11 cellular contexts compared by ENCODE assay signal in genomic region chr12:1932264-1932777, GRCh38. TPM values are rescaled to one million over a fixed set of nuclear protein-coding genes. Genes with fewer than 3 reads are reported as not detected.
DNase-seq lines count a peak whose midpoint lies in the region; ATAC-seq and TF ChIP-seq lines count a peak whose summit lies in the region.
"Had no signal": no experiment of that assay in that cellular context is flagged by ENCODE, and none has a peak within 500 bp of the region (broad histone marks: within the 10 kb centered on the region; RNA-seq: fewer than 3 reads in every experiment).

No MANE protein-coding gene starts in this region.

- H3K4me1 Mint-ChIP-seq in neural progenitor cell, result peaks cover 48% of the 10 kb centered on the region
- H3K4me1 Mint-ChIP-seq in stimulated activated naive CD8-positive, alpha-beta T cell treated with anti-CD3 and anti-CD28 coated beads, Interleukin-15, amount 100 ng/mL, for 72 hours, result peaks cover 21% of the 10 kb centered on the region

- no peaks in the 10 kb centered on the region for H3K79me2 ChIP-seq in neural progenitor cell (ENCODE audit: low read depth)

- H3K9me3 Mint-ChIP-seq in neural progenitor cell, result no peaks in the 10 kb centered on the region
- no peaks in the 10 kb centered on the region for H3K9me3 Mint-ChIP-seq in stimulated activated naive CD8-positive, alpha-beta T cell treated with anti-CD3 and anti-CD28 coated beads, Interleukin-15, amount 100 ng/mL, for 72 hours
- H3K9me3 Mint-ChIP-seq: dendritic cell treated with granulocyte-macrophage colony-stimulating factor and Interleukin-4, amounts not matched to agents 40 ng/mL and 50 ng/mL, for 4 days had no signal

- H3K36me3 ChIP-seq in neural progenitor cell, result no peaks in the 10 kb centered on the region
- H3K36me3 ChIP-seq: neutrophil had no signal

- no peak overlapping the region for H3K9ac ChIP-seq in neural progenitor cell

- H3F3A ChIP-seq in neural progenitor cell (ENCODE audit: low read depth), result peaks cover 17% of the 10 kb centered on the region

- H3K9me3 ChIP-seq in neural progenitor cell (ENCODE audit: low read depth), result no peaks in the 10 kb centered on the region
- H3K9me3 ChIP-seq: neutrophil had no signal

- H3K4me2 ChIP-seq in neural progenitor cell, result no peak overlapping the region

- H3K4me3 Mint-ChIP-seq in neural progenitor cell, result no peak overlapping the region
- no peak overlapping the region for H3K4me3 Mint-ChIP-seq in stimulated activated naive CD8-positive, alpha-beta T cell treated with anti-CD3 and anti-CD28 coated beads, Interleukin-15, amount 100 ng/mL, for 72 hours
- H3K4me3 Mint-ChIP-seq: dendritic cell treated with granulocyte-macrophage colony-stimulating factor and Interleukin-4, amounts not matched to agents 40 ng/mL and 50 ng/mL, for 4 days had no signal

- H3K27ac ChIP-seq in C4-2B, result peak overlapping the region; percentile 11
- H3K27ac ChIP-seq in neural progenitor cell, result no peak overlapping the region
- H3K27ac ChIP-seq: neutrophil had no signal

- no peak overlapping the region for H3K4me3 ChIP-seq in neural progenitor cell

- H2AFZ ChIP-seq in neural progenitor cell (replicated peaks), result no peak overlapping the region

- H3K4me1 ChIP-seq in neural progenitor cell, result peaks cover 13% of the 10 kb centered on the region

- H4K20me1 ChIP-seq in neural progenitor cell (ENCODE audit: low read depth), result no peaks in the 10 kb centered on the region

- peaks cover 15% of the 10 kb centered on the region for H3K27me3 Mint-ChIP-seq in neural progenitor cell (ENCODE audit: insufficient read depth, low read depth)
- no peaks in the 10 kb centered on the region for H3K27me3 Mint-ChIP-seq in stimulated activated naive CD8-positive, alpha-beta T cell treated with anti-CD3 and anti-CD28 coated beads, Interleukin-15, amount 100 ng/mL, for 72 hours

- TF ChIP-seq CTCF in C4-2B (conservative IDR thresholded peaks at IDR 0.05) (no peak), neural progenitor cell (IDR thresholded peaks at IDR 0.05) (no peak)

- DNase-seq in NCI-H1092 treated with DMSO at 0.1 percent for 48 hours (lab: John Stamatoyannopoulos, UW) (peak; percentile 45), fibroblast of peridontal ligament (ENCODE audit: extremely low read depth) (peak; percentile 49), neural progenitor cell (ENCODE audit: low spot score) (no peak), KG1 (lab: John Stamatoyannopoulos, UW) (no peak)
- no peak for DNase-seq in stimulated activated naive CD8-positive, alpha-beta T cell treated with anti-CD3 and anti-CD28 coated beads, Interleukin-15, amount 100 ng/mL, for 72 hours
- DNase-seq in activated CD4-positive, alpha-beta T cell treated with anti-CD3 and anti-CD28 coated beads, Interleukin-2, amount 50 U/mL, for 48 hours, result no peak
- DNase-seq: MM.1S had no signal

- no peaks in the 10 kb centered on the region for H3K36me3 Mint-ChIP-seq in neural progenitor cell

- H3K27ac Mint-ChIP-seq in neural progenitor cell, result peak overlapping the region; percentile 62
- no peak overlapping the region for H3K27ac Mint-ChIP-seq in stimulated activated naive CD8-positive, alpha-beta T cell treated with anti-CD3 and anti-CD28 coated beads, Interleukin-15, amount 100 ng/mL, for 72 hours
- H3K27ac Mint-ChIP-seq: dendritic cell treated with granulocyte-macrophage colony-stimulating factor and Interleukin-4, amounts not matched to agents 40 ng/mL and 50 ng/mL, for 4 days had no signal

- no peak for ATAC-seq in stimulated activated naive CD8-positive, alpha-beta T cell treated with anti-CD3 and anti-CD28 coated beads, Interleukin-15, amount 100 ng/mL, for 72 hours
- ATAC-seq in HG03139 (IDR thresholded peaks at IDR 0.05; ENCODE audit: unreplicated experiment), result no peak

- H3K27me3 ChIP-seq in neural progenitor cell, result no peaks in the 10 kb centered on the region

RNA-seq across cellular contexts. Expression of gene CACNA2D4, which starts 13.9 kb away (rescaled TPM):
- 3.0 and 8.5 TPM in 2 replicates for total RNA-seq in neural progenitor cell (ENCODE audit: low replicate concordance)

Comparison
In these comparisons a context has a peak if more than half of its experiments do, and no peak if none do; other contexts are left out.
1. DNase-seq: peak in NCI-H1092 treated with DMSO at 0.1 percent for 48 hours (single experiment) and fibroblast of peridontal ligament (single experiment); none in neural progenitor cell (single experiment), stimulated activated naive CD8-positive, alpha-beta T cell treated with anti-CD3 and anti-CD28 coated beads, Interleukin-15, amount 100 ng/mL, for 72 hours (0 of 2), activated CD4-positive, alpha-beta T cell treated with anti-CD3 and anti-CD28 coated beads, Interleukin-2, amount 50 U/mL, for 48 hours (0 of 2) and KG1 (single experiment).